In genomic region chr14:101925152-101925551, GRCh38 we compare ENCODE assay signal across 1 cellular context.
TF ChIP-seq lines count a peak whose summit lies in the region.

No MANE protein-coding gene starts in this region.

TF ChIP-seq in HepG2, 621 proteins besides CTCF, POLR2A, EP300 and RAD21 (continued from another document):
- TF ChIP-seq TFE3 (CRISPR knock-in tag; IDR thresholded peaks at IDR 0.05) (no peak), HOXA3 (CRISPR knock-in tag; IDR thresholded peaks at IDR 0.05) (no peak), ZNF652 (CRISPR knock-in tag; IDR thresholded peaks at IDR 0.05; ENCODE audit: borderline replicate concordance, low read depth) (no peak), REPIN1 (CRISPR knock-in tag; IDR thresholded peaks at IDR 0.05; ENCODE audit: borderline replicate concordance, low read depth) (no peak), AGO2 (optimal IDR thresholded peaks at IDR 0.05; ENCODE audit: low read depth, low read length) (peak; percentile 62)
